1 cellular context compared by ENCODE assay signal in the genomic region with DNA sequence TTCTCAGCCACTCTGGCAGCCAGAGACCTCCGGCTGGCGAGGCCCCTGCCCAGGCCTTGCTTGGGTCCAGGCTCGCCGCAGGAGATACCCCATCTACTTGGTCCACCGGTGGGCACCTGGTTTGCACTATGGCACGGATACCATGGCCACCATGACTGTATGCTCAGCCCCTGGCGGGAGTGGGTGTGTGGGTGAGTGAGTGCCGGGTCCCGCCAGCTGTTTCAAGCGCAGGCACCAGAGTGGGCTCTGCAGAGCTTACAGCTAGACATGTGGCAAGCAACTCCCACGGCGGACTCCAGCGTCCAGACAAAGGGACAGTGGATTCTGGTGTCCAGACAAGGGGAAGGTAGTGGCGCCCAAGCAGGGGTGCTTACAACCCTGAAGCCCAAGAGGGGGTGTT.
TF ChIP-seq lines count a peak whose summit lies in the region.

No MANE protein-coding gene starts in this region.

TF ChIP-seq in GM12878, 131 proteins besides CTCF, POLR2A, EP300 and RAD21:
- TF ChIP-seq CBX3 (IDR thresholded peaks at IDR 0.05; ENCODE audit: borderline replicate concordance, low read depth): no peak
- no peak for TF ChIP-seq POLR2AphosphoS5 (IDR thresholded peaks at IDR 0.05; ENCODE audit: low read length)
- TF ChIP-seq ASH2L (IDR thresholded peaks at IDR 0.05; ENCODE audit: borderline replicate concordance, low read depth): no peak
- no peak for TF ChIP-seq BCL11A (IDR thresholded peaks at IDR 0.05; ENCODE audit: low read depth, low read length)
- TF ChIP-seq BCLAF1 (IDR thresholded peaks at IDR 0.05): no peak
- no peak for TF ChIP-seq NR2F1 (conservative IDR thresholded peaks at IDR 0.05)
- no peak for TF ChIP-seq ZNF207 (IDR thresholded peaks at IDR 0.05; ENCODE audit: borderline replicate concordance)
- TF ChIP-seq, protein P1, sequence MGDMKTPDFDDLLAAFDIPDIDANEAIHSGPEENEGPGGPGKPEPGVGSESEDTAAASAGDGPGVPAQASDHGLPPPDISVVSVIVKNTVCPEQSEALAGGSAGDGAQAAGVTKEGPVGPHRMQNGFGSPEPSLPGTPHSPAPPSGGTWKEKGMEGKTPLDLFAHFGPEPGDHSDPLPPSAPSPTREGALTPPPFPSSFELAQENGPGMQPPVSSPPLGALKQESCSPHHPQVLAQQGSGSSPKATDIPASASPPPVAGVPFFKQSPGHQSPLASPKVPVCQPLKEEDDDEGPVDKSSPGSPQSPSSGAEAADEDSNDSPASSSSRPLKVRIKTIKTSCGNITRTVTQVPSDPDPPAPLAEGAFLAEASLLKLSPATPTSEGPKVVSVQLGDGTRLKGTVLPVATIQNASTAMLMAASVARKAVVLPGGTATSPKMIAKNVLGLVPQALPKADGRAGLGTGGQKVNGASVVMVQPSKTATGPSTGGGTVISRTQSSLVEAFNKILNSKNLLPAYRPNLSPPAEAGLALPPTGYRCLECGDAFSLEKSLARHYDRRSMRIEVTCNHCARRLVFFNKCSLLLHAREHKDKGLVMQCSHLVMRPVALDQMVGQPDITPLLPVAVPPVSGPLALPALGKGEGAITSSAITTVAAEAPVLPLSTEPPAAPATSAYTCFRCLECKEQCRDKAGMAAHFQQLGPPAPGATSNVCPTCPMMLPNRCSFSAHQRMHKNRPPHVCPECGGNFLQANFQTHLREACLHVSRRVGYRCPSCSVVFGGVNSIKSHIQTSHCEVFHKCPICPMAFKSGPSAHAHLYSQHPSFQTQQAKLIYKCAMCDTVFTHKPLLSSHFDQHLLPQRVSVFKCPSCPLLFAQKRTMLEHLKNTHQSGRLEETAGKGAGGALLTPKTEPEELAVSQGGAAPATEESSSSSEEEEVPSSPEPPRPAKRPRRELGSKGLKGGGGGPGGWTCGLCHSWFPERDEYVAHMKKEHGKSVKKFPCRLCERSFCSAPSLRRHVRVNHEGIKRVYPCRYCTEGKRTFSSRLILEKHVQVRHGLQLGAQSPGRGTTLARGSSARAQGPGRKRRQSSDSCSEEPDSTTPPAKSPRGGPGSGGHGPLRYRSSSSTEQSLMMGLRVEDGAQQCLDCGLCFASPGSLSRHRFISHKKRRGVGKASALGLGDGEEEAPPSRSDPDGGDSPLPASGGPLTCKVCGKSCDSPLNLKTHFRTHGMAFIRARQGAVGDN (IDR thresholded peaks at IDR 0.05): no peak
- TF ChIP-seq PAX5 (IDR thresholded peaks at IDR 0.05; ENCODE audit: borderline replicate concordance, low read depth, low read length): no peak
- TF ChIP-seq, protein P2, sequence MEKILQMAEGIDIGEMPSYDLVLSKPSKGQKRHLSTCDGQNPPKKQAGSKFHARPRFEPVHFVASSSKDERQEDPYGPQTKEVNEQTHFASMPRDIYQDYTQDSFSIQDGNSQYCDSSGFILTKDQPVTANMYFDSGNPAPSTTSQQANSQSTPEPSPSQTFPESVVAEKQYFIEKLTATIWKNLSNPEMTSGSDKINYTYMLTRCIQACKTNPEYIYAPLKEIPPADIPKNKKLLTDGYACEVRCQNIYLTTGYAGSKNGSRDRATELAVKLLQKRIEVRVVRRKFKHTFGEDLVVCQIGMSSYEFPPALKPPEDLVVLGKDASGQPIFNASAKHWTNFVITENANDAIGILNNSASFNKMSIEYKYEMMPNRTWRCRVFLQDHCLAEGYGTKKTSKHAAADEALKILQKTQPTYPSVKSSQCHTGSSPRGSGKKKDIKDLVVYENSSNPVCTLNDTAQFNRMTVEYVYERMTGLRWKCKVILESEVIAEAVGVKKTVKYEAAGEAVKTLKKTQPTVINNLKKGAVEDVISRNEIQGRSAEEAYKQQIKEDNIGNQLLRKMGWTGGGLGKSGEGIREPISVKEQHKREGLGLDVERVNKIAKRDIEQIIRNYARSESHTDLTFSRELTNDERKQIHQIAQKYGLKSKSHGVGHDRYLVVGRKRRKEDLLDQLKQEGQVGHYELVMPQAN (conservative IDR thresholded peaks at IDR 0.05): no peak
